1 cellular context compared by ENCODE assay signal in the genomic region with DNA sequence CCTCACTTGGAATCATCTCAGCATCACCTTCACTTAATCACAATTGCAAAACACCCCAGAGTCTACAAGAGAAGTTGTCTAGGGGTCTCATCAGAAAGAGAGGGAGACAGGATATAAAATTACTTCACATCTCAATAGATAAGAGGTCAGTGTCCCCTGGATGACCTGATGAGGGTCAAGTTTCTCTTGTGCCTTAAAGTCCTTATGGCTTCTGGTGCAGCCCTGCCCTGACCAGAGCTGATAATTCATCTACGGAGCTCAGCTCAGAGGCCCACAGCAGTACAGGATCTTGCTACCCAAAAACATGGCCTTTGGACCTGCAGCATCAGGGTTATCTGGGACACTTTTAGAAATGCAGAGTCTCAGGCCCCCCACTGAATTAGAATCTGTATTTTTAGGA.
TF ChIP-seq lines count a peak whose summit lies in the region.

No MANE protein-coding gene starts in this region.

TF ChIP-seq in GM23338, 12 proteins besides CTCF, POLR2A, EP300 and RAD21 (continued from another document):
- TF ChIP-seq, protein P1, sequence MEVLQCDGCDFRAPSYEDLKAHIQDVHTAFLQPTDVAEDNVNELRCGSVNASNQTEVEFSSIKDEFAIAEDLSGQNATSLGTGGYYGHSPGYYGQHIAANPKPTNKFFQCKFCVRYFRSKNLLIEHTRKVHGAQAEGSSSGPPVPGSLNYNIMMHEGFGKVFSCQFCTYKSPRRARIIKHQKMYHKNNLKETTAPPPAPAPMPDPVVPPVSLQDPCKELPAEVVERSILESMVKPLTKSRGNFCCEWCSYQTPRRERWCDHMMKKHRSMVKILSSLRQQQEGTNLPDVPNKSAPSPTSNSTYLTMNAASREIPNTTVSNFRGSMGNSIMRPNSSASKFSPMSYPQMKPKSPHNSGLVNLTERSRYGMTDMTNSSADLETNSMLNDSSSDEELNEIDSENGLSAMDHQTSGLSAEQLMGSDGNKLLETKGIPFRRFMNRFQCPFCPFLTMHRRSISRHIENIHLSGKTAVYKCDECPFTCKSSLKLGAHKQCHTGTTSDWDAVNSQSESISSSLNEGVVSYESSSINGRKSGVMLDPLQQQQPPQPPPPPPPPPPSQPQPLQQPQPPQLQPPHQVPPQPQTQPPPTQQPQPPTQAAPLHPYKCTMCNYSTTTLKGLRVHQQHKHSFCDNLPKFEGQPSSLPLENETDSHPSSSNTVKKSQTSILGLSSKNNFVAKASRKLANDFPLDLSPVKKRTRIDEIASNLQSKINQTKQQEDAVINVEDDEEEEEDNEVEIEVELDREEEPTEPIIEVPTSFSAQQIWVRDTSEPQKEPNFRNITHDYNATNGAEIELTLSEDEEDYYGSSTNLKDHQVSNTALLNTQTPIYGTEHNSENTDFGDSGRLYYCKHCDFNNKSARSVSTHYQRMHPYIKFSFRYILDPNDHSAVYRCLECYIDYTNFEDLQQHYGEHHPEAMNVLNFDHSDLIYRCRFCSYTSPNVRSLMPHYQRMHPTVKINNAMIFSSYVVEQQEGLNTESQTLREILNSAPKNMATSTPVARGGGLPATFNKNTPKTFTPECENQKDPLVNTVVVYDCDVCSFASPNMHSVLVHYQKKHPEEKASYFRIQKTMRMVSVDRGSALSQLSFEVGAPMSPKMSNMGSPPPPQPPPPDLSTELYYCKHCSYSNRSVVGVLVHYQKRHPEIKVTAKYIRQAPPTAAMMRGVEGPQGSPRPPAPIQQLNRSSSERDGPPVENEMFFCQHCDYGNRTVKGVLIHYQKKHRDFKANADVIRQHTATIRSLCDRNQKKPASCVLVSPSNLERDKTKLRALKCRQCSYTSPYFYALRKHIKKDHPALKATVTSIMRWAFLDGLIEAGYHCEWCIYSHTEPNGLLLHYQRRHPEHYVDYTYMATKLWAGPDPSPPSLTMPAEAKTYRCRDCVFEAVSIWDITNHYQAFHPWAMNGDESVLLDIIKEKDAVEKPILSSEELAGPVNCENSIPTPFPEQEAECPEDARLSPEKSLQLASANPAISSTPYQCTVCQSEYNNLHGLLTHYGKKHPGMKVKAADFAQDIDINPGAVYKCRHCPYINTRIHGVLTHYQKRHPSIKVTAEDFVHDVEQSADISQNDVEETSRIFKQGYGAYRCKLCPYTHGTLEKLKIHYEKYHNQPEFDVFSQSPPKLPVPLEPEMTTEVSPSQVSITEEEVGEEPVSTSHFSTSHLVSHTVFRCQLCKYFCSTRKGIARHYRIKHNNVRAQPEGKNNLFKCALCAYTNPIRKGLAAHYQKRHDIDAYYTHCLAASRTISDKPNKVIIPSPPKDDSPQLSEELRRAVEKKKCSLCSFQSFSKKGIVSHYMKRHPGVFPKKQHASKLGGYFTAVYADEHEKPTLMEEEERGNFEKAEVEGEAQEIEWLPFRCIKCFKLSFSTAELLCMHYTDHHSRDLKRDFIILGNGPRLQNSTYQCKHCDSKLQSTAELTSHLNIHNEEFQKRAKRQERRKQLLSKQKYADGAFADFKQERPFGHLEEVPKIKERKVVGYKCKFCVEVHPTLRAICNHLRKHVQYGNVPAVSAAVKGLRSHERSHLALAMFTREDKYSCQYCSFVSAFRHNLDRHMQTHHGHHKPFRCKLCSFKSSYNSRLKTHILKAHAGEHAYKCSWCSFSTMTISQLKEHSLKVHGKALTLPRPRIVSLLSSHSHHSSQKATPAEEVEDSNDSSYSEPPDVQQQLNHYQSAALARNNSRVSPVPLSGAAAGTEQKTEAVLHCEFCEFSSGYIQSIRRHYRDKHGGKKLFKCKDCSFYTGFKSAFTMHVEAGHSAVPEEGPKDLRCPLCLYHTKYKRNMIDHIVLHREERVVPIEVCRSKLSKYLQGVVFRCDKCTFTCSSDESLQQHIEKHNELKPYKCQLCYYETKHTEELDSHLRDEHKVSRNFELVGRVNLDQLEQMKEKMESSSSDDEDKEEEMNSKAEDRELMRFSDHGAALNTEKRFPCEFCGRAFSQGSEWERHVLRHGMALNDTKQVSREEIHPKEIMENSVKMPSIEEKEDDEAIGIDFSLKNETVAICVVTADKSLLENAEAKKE (CRISPR knock-in tag; IDR thresholded peaks at IDR 0.05): no peak
TF ChIP-seq in GM23338: peak in this region for 0.
